13 cellular contexts compared by ENCODE assay signal in genomic region chr4:98150092-98150761, GRCh38. TPM values are rescaled to one million over a fixed set of nuclear protein-coding genes. Genes with fewer than 3 reads are reported as not detected.
A peak's percentile ranks its signal among the peaks of the same experiment; 100 is the strongest.
DNase-seq lines count a peak whose midpoint lies in the region; ATAC-seq and TF ChIP-seq lines count a peak whose summit lies in the region.
"Had no signal": no experiment of that assay in that cellular context is flagged by ENCODE, and none has a peak within 500 bp of the region (broad histone marks: within the 10 kb centered on the region; RNA-seq: fewer than 3 reads in every experiment).

No MANE protein-coding gene starts in this region.

- no peaks in the 10 kb centered on the region for H3K27me3 Mint-ChIP-seq in WTC11 (ENCODE audit: low read depth)
- H3K27me3 Mint-ChIP-seq: activated CD8-positive, alpha-beta memory T cell treated with anti-CD3 and anti-CD28 coated beads, Interleukin-2, amount 10 ng/mL, durations not matched to agents 7 days and 5 days had no signal

- CTCF ChIA-PET in WTC11 (lab: Charles Lee), result interaction anchor here (0.6 kb wide), 1 partner anchor 317 kb away, joined by 3 read pairs; no protein-coding TSS in a partner anchor

- ATAC-seq in heart left ventricle (no peak), WTC11 (no peak), GM21619 (IDR thresholded peaks at IDR 0.05; ENCODE audit: unreplicated experiment) (no peak)

- H3K4me1 ChIP-seq in left ventricle myocardium inferior (peaks cover 7% of the 10 kb centered on the region), heart left ventricle (peaks cover 0 to 9% (median 0%) of the 10 kb centered on the region in 12 donors)

- H3K9me3 ChIP-seq in left ventricle myocardium inferior (replicated peaks) (no peaks in the 10 kb centered on the region), heart left ventricle (no peaks in the 10 kb centered on the region)
- H3K9me3 ChIP-seq: ovary had no signal

- no peaks in the 10 kb centered on the region for H3K9me3 Mint-ChIP-seq in WTC11

- H3K27ac ChIP-seq in left ventricle myocardium inferior (replicated peaks) (no peak overlapping the region), heart left ventricle (no peak overlapping the region)
- H3K27ac ChIP-seq: HL-60, ovary had no signal

- H3K4me1 Mint-ChIP-seq in WTC11, result peaks cover 5% of the 10 kb centered on the region; the same call in 1 of the 2 replicates

- H3K27me3 ChIP-seq in left ventricle myocardium inferior (ENCODE audit: low read depth) (no peaks in the 10 kb centered on the region), heart left ventricle (no peaks in the 10 kb centered on the region)
- H3K27me3 ChIP-seq: ovary had no signal

- TF ChIP-seq CTCF in left ventricle myocardium inferior (IDR thresholded peaks at IDR 0.05; ENCODE audit: borderline replicate concordance) (peak; percentile 24), heart left ventricle (IDR thresholded peaks at IDR 0.05) (peak in 5 of 12 donors; percentile 31 to 40 (median 37)), WTC11 (IDR thresholded peaks at IDR 0.05) (no peak)

- H3K36me3 ChIP-seq in left ventricle myocardium inferior (no peaks in the 10 kb centered on the region), heart left ventricle (no peaks in the 10 kb centered on the region)
- H3K36me3 ChIP-seq: ovary had no signal

- TF ChIP-seq POLR2A in heart left ventricle (IDR thresholded peaks at IDR 0.05), result no peak

- POLR2A ChIA-PET in WTC11 (lab: Charles Lee), result no interaction called here

- H3K4me3 Mint-ChIP-seq in WTC11, result no peak overlapping the region
- H3K4me3 Mint-ChIP-seq: activated CD8-positive, alpha-beta memory T cell treated with anti-CD3 and anti-CD28 coated beads, Interleukin-2, amount 10 ng/mL, durations not matched to agents 7 days and 5 days had no signal

- no peaks in the 10 kb centered on the region for H3K36me3 Mint-ChIP-seq in WTC11
- H3K36me3 Mint-ChIP-seq: activated CD8-positive, alpha-beta memory T cell treated with anti-CD3 and anti-CD28 coated beads, Interleukin-2, amount 10 ng/mL, durations not matched to agents 7 days and 5 days had no signal

- DNase-seq in left ventricle myocardium inferior (no peak), heart left ventricle (no peak), RPMI7951 (ENCODE audit: low read depth) (peak; percentile 4), fibroblast of peridontal ligament (ENCODE audit: extremely low read depth) (peak; percentile 53), WTC11 (ENCODE audit: low spot score) (no peak), anterior cingulate cortex (lab: John Stamatoyannopoulos, UW) (no peak)
- no peak for DNase-seq in activated CD8-positive, alpha-beta memory T cell treated with anti-CD3 and anti-CD28 coated beads for 24 hours
- DNase-seq: activated CD8-positive, alpha-beta memory T cell treated with anti-CD3 and anti-CD28 coated beads, Interleukin-2, amount 10 ng/mL, durations not matched to agents 7 days and 5 days; central memory CD4-positive, alpha-beta T cell; NCI-H2227 treated with DMSO at 0.1 percent for 48 hours; ovary had no signal

- H3K27ac Mint-ChIP-seq in WTC11, result no peak overlapping the region
- H3K27ac Mint-ChIP-seq: activated CD8-positive, alpha-beta memory T cell treated with anti-CD3 and anti-CD28 coated beads, Interleukin-2, amount 10 ng/mL, durations not matched to agents 7 days and 5 days had no signal

- H3K4me3 ChIP-seq in left ventricle myocardium inferior, result no peak overlapping the region
- H3K4me3 ChIP-seq in heart left ventricle, result no peak overlapping the region
- H3K4me3 ChIP-seq: ovary had no signal

- intact Hi-C loops in left ventricle myocardium inferior (cut with micrococcal nuclease), result no loop called here
- intact Hi-C loops in heart left ventricle (cut with DNase I), result loop anchor here in 4 of 10 donors (10.0 kb wide), 2 partner anchors 115 to 905 kb away; partner anchors contain the start of gene RAP1GDS1 (in 1 of the 4)

TF ChIP-seq in WTC11, 78 proteins besides CTCF, POLR2A, EP300 and RAD21 (continues in another document):
- TF ChIP-seq ZNF232 (CRISPR knock-in tag; IDR thresholded peaks at IDR 0.05) (no peak), E2F5 (CRISPR knock-in tag; IDR thresholded peaks at IDR 0.05) (no peak), E2F1 (CRISPR knock-in tag; IDR thresholded peaks at IDR 0.05) (no peak), ZNF396 (CRISPR knock-in tag; IDR thresholded peaks at IDR 0.05; ENCODE audit: borderline replicate concordance) (no peak), OVOL2 (CRISPR knock-in tag; IDR thresholded peaks at IDR 0.05; ENCODE audit: borderline replicate concordance) (no peak), JUN (CRISPR knock-in tag; IDR thresholded peaks at IDR 0.05) (no peak), TCF7 (CRISPR knock-in tag; IDR thresholded peaks at IDR 0.05; ENCODE audit: low read depth) (no peak), ZBTB43 (CRISPR knock-in tag; IDR thresholded peaks at IDR 0.05) (no peak), JAZF1 (CRISPR knock-in tag; IDR thresholded peaks at IDR 0.05) (no peak), TEAD1 (CRISPR knock-in tag; IDR thresholded peaks at IDR 0.05) (no peak), ZNF512 (CRISPR knock-in tag; IDR thresholded peaks at IDR 0.05; ENCODE audit: borderline replicate concordance) (no peak), FOXJ3 (CRISPR knock-in tag; IDR thresholded peaks at IDR 0.05; ENCODE audit: borderline replicate concordance) (no peak), ATF1 (CRISPR knock-in tag; IDR thresholded peaks at IDR 0.05) (no peak), RORB (CRISPR knock-in tag; IDR thresholded peaks at IDR 0.05) (no peak), NFATC4 (CRISPR knock-in tag; IDR thresholded peaks at IDR 0.05) (no peak), MXD4 (CRISPR knock-in tag; IDR thresholded peaks at IDR 0.05; ENCODE audit: borderline replicate concordance) (no peak)

RNA-seq across cellular contexts. Expression of gene STPG2, which starts 7.0 kb away (rescaled TPM):
- total RNA-seq in left ventricle myocardium inferior, result not detected
- under 1 TPM in 7 of 9 donors, not detected in 2; 0.16 to 0.71 (median 0.32) TPM for total RNA-seq in heart left ventricle
- polyA plus RNA-seq in heart left ventricle, result not detected
- not detected in 2 replicates for total RNA-seq in RPMI7951 (2014; rRNA removed; shearing (Covaris generic))
- 0.17 to 0.39 TPM (median 0.18 TPM) in 3 replicates for total RNA-seq in WTC11 (2021)
- total RNA-seq: activated CD8-positive, alpha-beta memory T cell treated with anti-CD3 and anti-CD28 coated beads, Interleukin-2, amount 10 ng/mL, durations not matched to agents 7 days and 5 days had no signal

Comparison
In these comparisons a context has a peak if more than half of its experiments do, and no peak if none do; other contexts are left out.
1. DNase-seq: peak in RPMI7951 (single experiment) and fibroblast of peridontal ligament (single experiment); none in left ventricle myocardium inferior (single experiment), heart left ventricle (0 of 5), WTC11 (single experiment), anterior cingulate cortex (0 of 58) and activated CD8-positive, alpha-beta memory T cell treated with anti-CD3 and anti-CD28 coated beads for 24 hours (single experiment).